ENCODE assay signal across 11 cellular contexts in genomic region chr1:19646366-19646765, GRCh38. TPM values are rescaled to one million over a fixed set of nuclear protein-coding genes. Genes with fewer than 3 reads are reported as not detected.
DNase-seq lines count a peak whose midpoint lies in the region; ATAC-seq and TF ChIP-seq lines count a peak whose summit lies in the region.
"Had no signal": no experiment of that assay in that cellular context is flagged by ENCODE, and none has a peak within 500 bp of the region (broad histone marks: within the 10 kb centered on the region; RNA-seq: fewer than 3 reads in every experiment).

No MANE protein-coding gene starts in this region.

- no peak for ATAC-seq in GM18505 (IDR thresholded peaks at IDR 0.05; ENCODE audit: unreplicated experiment)

- no peak overlapping the region for H3K27ac Mint-ChIP-seq in mesothelial cell of epicardium

- peak overlapping the region; percentile 91 for H3K4me3 Mint-ChIP-seq in mesothelial cell of epicardium

- no peaks in the 10 kb centered on the region for H3K36me3 Mint-ChIP-seq in mesothelial cell of epicardium

- H3K4me1 ChIP-seq in vagina = peaks cover 70% of the 10 kb centered on the region

- in situ Hi-C loops in brain microvascular endothelial cell (cut with HindIII; ENCODE audit: low pct_ligation_motif_present, low sequenced_read_pairs) = loop anchor here (25.0 kb wide), 1 partner anchor 259 kb away; no protein-coding TSS in a partner anchor

- H3K4me3 ChIP-seq in brain microvascular endothelial cell (ENCODE audit: low read depth, low read length) = peak overlapping the region; percentile 87
- H3K4me3 ChIP-seq in vagina = peak overlapping the region; percentile 82 to 94

- no peaks in the 10 kb centered on the region for H3K9me3 ChIP-seq in vagina

- DNase-seq in stimulated activated naive CD4-positive, alpha-beta T cell treated with Interleukin-2 at 50 U/mL for 16 hours (lab: John Stamatoyannopoulos, UW) = peak; percentile 20
- DNase-seq in stimulated activated naive CD4-positive, alpha-beta T cell (lab: John Stamatoyannopoulos, UW) = no peak
- no peak for DNase-seq in brain microvascular endothelial cell
- no peak for DNase-seq in mesothelial cell of epicardium (ENCODE audit: low spot score in 2 of 2, unreplicated experiment in 2 of 2)
- no peak for DNase-seq in vagina (ENCODE audit: extremely low spot score in 2 of 2)
- no peak for DNase-seq in effector CD8-positive, alpha-beta T cell (lab: John Stamatoyannopoulos, UW)
- DNase-seq in NCI-H1092 (lab: John Stamatoyannopoulos, UW) = no peak
- DNase-seq: trophoblast cell had no signal

- intact Hi-C loops in vagina (cut with DNase I) = loop anchor here (5.0 kb wide), 1 partner anchor 259 kb away; no protein-coding TSS in a partner anchor

- peaks cover 36% of the 10 kb centered on the region for H3K27me3 Mint-ChIP-seq in mesothelial cell of epicardium (ENCODE audit: low read depth)

- H3K27ac ChIP-seq in brain microvascular endothelial cell = no peak overlapping the region
- peak overlapping the region; percentile 96 for H3K27ac ChIP-seq in vagina

- TF ChIP-seq CTCF in brain microvascular endothelial cell (IDR thresholded peaks at IDR 0.05; ENCODE audit: low read depth, low read length, missing control alignments) (no peak), mesothelial cell of epicardium (IDR thresholded peaks at IDR 0.05; ENCODE audit: unreplicated experiment) (no peak), vagina (IDR thresholded peaks at IDR 0.05) (no peak)

- H3K36me3 ChIP-seq in brain microvascular endothelial cell (replicated peaks) (no peaks in the 10 kb centered on the region), vagina (no peaks in the 10 kb centered on the region)

- TF ChIP-seq POLR2A in vagina (IDR thresholded peaks at IDR 0.05) (no peak), GM18505 (IDR thresholded peaks at IDR 0.05; ENCODE audit: borderline replicate concordance, extremely low read depth, insufficient read depth, insufficient read length) (no peak)

- H3K4me1 Mint-ChIP-seq in mesothelial cell of epicardium = peaks cover 4% of the 10 kb centered on the region

- H3K27me3 ChIP-seq in brain microvascular endothelial cell (replicated peaks) (no peaks in the 10 kb centered on the region), vagina (no peaks in the 10 kb centered on the region)

- H3K9me3 Mint-ChIP-seq in mesothelial cell of epicardium = no peaks in the 10 kb centered on the region

RNA-seq across cellular contexts. Expression of gene NBL1, which starts 2.3 kb away (rescaled TPM):
- total RNA-seq in mesothelial cell of epicardium = 20.0 to 22.9 TPM (median 20.3 TPM) in 3 replicates
- 148 TPM for total RNA-seq in vagina

RNA-seq across cellular contexts. Expression of gene HTR6, which starts 18.3 kb away (rescaled TPM):
- total RNA-seq in mesothelial cell of epicardium (0.11 to 0.24 TPM (median 0.11 TPM) in 3 replicates), vagina (not detected)
- total RNA-seq: NCI-H460, right cardiac atrium had no signal
